Comparison of ENCODE assay signal across 11 cellular contexts in the genomic region with DNA sequence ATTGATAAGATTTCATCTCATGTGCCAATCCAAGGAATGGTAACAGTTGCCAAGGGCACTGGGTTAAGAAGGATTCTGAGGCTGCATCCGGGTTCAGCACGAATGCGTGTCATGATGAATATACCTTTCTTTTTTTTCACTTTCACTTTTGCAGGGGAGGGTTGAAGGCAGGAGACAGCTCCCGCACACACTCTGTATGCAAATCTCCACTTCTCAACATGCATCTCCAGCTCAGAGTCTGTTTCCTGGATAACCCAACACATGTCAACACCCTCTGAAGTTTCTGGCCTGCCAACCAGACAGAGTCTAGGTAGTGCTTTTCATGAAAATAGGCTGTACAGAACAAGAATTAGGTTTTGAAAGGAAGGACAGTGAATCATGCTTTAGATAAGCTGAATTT. TPM values are rescaled to one million over a fixed set of nuclear protein-coding genes. Genes with fewer than 3 reads are reported as not detected.
DNase-seq lines count a peak whose midpoint lies in the region; ATAC-seq and TF ChIP-seq lines count a peak whose summit lies in the region.
"Had no signal": no experiment of that assay in that cellular context is flagged by ENCODE, and none has a peak within 500 bp of the region (broad histone marks: within the 10 kb centered on the region; RNA-seq: fewer than 3 reads in every experiment).

No MANE protein-coding gene starts in this region.

- H3K36me3 Mint-ChIP-seq in naive thymus-derived CD8-positive, alpha-beta T cell = peaks cover 12 to 90% (median 35%) of the 10 kb centered on the region in 3 donors

- no peak overlapping the region for H3K4me3 ChIP-seq in foreskin fibroblast (ENCODE audit: low read depth in 1 of 2, low read length in 2 of 2)
- H3K4me3 ChIP-seq in stomach = no peak overlapping the region

- H3K9me3 ChIP-seq in stomach = no peaks in the 10 kb centered on the region

- TF ChIP-seq CTCF in foreskin fibroblast (IDR thresholded peaks at IDR 0.05; ENCODE audit: low read depth, low read length) = no peak
- TF ChIP-seq CTCF in stomach (IDR thresholded peaks at IDR 0.05) = no peak

- no peaks in the 10 kb centered on the region for H3K27me3 Mint-ChIP-seq in naive thymus-derived CD8-positive, alpha-beta T cell

- peaks cover 52 to 100% (median 99%) of the 10 kb centered on the region in 4 donors for H3K36me3 ChIP-seq in stomach

- no peaks in the 10 kb centered on the region for H3K4me1 ChIP-seq in stomach

- TF ChIP-seq EP300 in stomach (IDR thresholded peaks at IDR 0.05) = no peak

- DNase-seq in NAMALWA (ENCODE audit: low spot score) (peak; percentile 68), NOMO-1 treated with dmso at 0.1 percent for 144 hours (lab: John Stamatoyannopoulos, UW; ENCODE audit: unreplicated experiment) (no peak), NCI-H2196 (lab: John Stamatoyannopoulos, UW; ENCODE audit: unreplicated experiment) (no peak), foreskin fibroblast (no peak), stomach (no peak)
- DNase-seq in naive thymus-derived CD8-positive, alpha-beta T cell = peak in 1 of 10 donors; percentile 54
- DNase-seq: erythroblast had no signal

- peaks cover 14 to 19% (median 18%) of the 10 kb centered on the region in 4 donors for H3K4me1 Mint-ChIP-seq in naive thymus-derived CD8-positive, alpha-beta T cell

- peak; percentile 96 for ATAC-seq in GM18870 (IDR thresholded peaks at IDR 0.05; ENCODE audit: unreplicated experiment)
- peak; percentile 86 for ATAC-seq in HG02571 (IDR thresholded peaks at IDR 0.05; ENCODE audit: unreplicated experiment)
- peak; percentile 44 to 95 for ATAC-seq in naive thymus-derived CD8-positive, alpha-beta T cell

- H3K27ac ChIP-seq in stomach = peak overlapping the region in 1 of 5 donors; percentile 48

- peak overlapping the region; percentile 51 to 95 (median 76) for H3K27ac Mint-ChIP-seq in naive thymus-derived CD8-positive, alpha-beta T cell

- peak overlapping the region in 6 of 10 donors; percentile 11 to 65 (median 38) for H3K4me3 Mint-ChIP-seq in naive thymus-derived CD8-positive, alpha-beta T cell

- no peaks in the 10 kb centered on the region for H3K27me3 ChIP-seq in stomach

- no peak for TF ChIP-seq POLR2A in stomach (IDR thresholded peaks at IDR 0.05)

- H3K9me3 Mint-ChIP-seq in naive thymus-derived CD8-positive, alpha-beta T cell = no peaks in the 10 kb centered on the region

- intact Hi-C loops in stomach (cut with DNase I; ENCODE audit: low total_unique reads) = no loop called here

- WGBS in stomach, 5 donors = 67 to 86% (median 85%) methylated on average over 4 of the region's 4 CpGs

- POLR2A ChIA-PET in naive thymus-derived CD8-positive, alpha-beta T cell (lab: Charles Lee) = no interaction called here

RNA-seq across cellular contexts. Expression of a gene that starts 21.6 kb away (rescaled TPM):
- total RNA-seq in naive thymus-derived CD8-positive, alpha-beta T cell = 10 to 100 TPM in 1 of 2 experiments, 1 to 10 TPM in 1; 9.2 to 13.2 TPM
- 1 to 10 TPM; 2.9 to 6.8 (median 5.9) TPM for polyA plus RNA-seq in naive thymus-derived CD8-positive, alpha-beta T cell
- 10 to 100 TPM in 3 of 5 donors, 1 to 10 TPM in 2; 5.5 to 39.7 (median 16.1) TPM for total RNA-seq in stomach
- 10 to 100 TPM; 12.0 to 14.6 (median 13.3) TPM for polyA plus RNA-seq in stomach

RNA-seq across cellular contexts. Expression of a gene that starts 45.7 kb away (rescaled TPM):
- not detected for total RNA-seq in naive thymus-derived CD8-positive, alpha-beta T cell
- not detected for polyA plus RNA-seq in naive thymus-derived CD8-positive, alpha-beta T cell
- total RNA-seq in stomach = 10 to 100 TPM in 1 of 5 donors, not detected in 4; 61.1 TPM
- polyA plus RNA-seq in stomach = 1 to 10 TPM in 2 of 3 donors, under 1 TPM in 1; 0.46 to 3.2 (median 1.4) TPM
- total RNA-seq: activated CD8-positive, alpha-beta memory T cell treated with anti-CD3 and anti-CD28 coated beads for 36 hours; myocyte had no signal
